In the genomic region with DNA sequence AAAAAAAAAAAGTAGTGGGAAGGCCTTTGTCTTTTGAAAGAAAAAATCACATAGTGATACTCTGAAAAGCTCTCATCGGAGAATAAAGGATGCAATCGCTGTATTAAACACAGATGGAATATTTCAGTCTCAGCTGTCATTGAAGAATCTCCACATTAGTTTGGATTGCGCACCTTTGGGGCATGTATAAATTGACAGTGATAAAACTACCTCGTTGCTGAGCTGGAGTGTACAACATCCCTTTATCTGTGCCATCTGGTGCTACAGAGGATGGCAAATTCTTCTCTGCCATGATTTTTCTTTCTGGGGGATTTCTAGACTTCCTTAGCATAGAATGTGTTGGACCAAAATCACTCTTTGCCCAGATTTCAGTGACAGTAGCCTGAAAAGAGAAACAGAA, we compare ENCODE assay signal across 28 cellular contexts.
DNase-seq lines count a peak whose midpoint lies in the region; ATAC-seq, FAIRE-seq and TF ChIP-seq lines count a peak whose summit lies in the region.
"Had no signal": no experiment of that assay in that cellular context is flagged by ENCODE, and none has a peak within 500 bp of the region (broad histone marks: within the 10 kb centered on the region; RNA-seq: fewer than 3 reads in every experiment).

No MANE protein-coding gene starts in this region.

- H3K9me2 ChIP-seq in neural cell (ENCODE audit: insufficient read depth, low read length), result no peaks in the 10 kb centered on the region

- no peak overlapping the region for H3K18ac ChIP-seq in trophoblast cell (ENCODE audit: low read length)

- H2BK120ac ChIP-seq in trophoblast cell (ENCODE audit: insufficient read depth, low read length, poor library complexity), result no peak overlapping the region

- H3K9me3 ChIP-seq in neural cell (ENCODE audit: low read length) (no peaks in the 10 kb centered on the region), trophoblast cell (ENCODE audit: insufficient read depth, low read depth, low read length) (no peaks in the 10 kb centered on the region)
- H3K9me3 ChIP-seq: BE2C, BLaER1 had no signal

- H4K91ac ChIP-seq in trophoblast cell (ENCODE audit: low read depth, low read length), result no peak overlapping the region

- peak; percentile 68 for ATAC-seq in SK-N-SH treated with all-trans-retinoic acid at 6 μM for 48 hours
- no peak for ATAC-seq in GM21447 (IDR thresholded peaks at IDR 0.05; ENCODE audit: unreplicated experiment)
- ATAC-seq: GM12878 had no signal

- H3K14ac ChIP-seq in trophoblast cell (ENCODE audit: low read length), result no peak overlapping the region

- H4K12ac ChIP-seq in trophoblast cell (ENCODE audit: low read depth, low read length), result no peak overlapping the region

- H3K27me3 ChIP-seq in neural cell (ENCODE audit: insufficient read depth, low read depth, low read length), result no peaks in the 10 kb centered on the region
- H3K27me3 ChIP-seq in trophoblast cell (ENCODE audit: insufficient read depth, low read length), result no peaks in the 10 kb centered on the region
- H3K27me3 ChIP-seq: BE2C, BLaER1 had no signal

- no peak overlapping the region for H2AK5ac ChIP-seq in trophoblast cell (ENCODE audit: low read length)

- H3K79me2 ChIP-seq in neural cell (replicated peaks; ENCODE audit: insufficient read depth, low read length) (no peaks in the 10 kb centered on the region), trophoblast cell (ENCODE audit: control insufficient read depth, insufficient read depth, low read length, poor library complexity) (no peaks in the 10 kb centered on the region)

- H3F3A ChIP-seq in neural cell (ENCODE audit: insufficient read depth, low read length, poor library complexity, severe bottlenecking), result peaks cover 4% of the 10 kb centered on the region

- H4K20me1 ChIP-seq in neural cell (ENCODE audit: insufficient read depth), result no peaks in the 10 kb centered on the region
- H4K20me1 ChIP-seq: BLaER1 had no signal

- H3K4ac ChIP-seq in trophoblast cell (ENCODE audit: low read depth, low read length), result no peak overlapping the region

- H3K4me1 ChIP-seq in trophoblast cell (ENCODE audit: control insufficient read depth in 1 of 2, insufficient read depth in 2 of 2, low read length in 2 of 2), result peaks cover 2 to 4% of the 10 kb centered on the region in 2 experiments
- H3K4me1 ChIP-seq: BE2C, BLaER1 had no signal

- H2AFZ ChIP-seq in neural cell (ENCODE audit: low read depth, low read length) (no peak overlapping the region), trophoblast cell (ENCODE audit: insufficient read depth, low read length, poor library complexity) (no peak overlapping the region)

- no peak overlapping the region for H2BK5ac ChIP-seq in trophoblast cell (ENCODE audit: low read depth, low read length, poor library complexity)

- no peak for TF ChIP-seq CTCF in neural cell (IDR thresholded peaks at IDR 0.05; ENCODE audit: poor library complexity, severe bottlenecking)

- no peak overlapping the region for H3K23ac ChIP-seq in trophoblast cell (ENCODE audit: low read length)

- peak; percentile 36 for TF ChIP-seq EP300 in neural cell (conservative IDR thresholded peaks at IDR 0.05; ENCODE audit: poor library complexity, severe bottlenecking)

- H2BK12ac ChIP-seq in trophoblast cell (ENCODE audit: low read length), result no peak overlapping the region

- H3K79me1 ChIP-seq in trophoblast cell (ENCODE audit: low read length), result no peaks in the 10 kb centered on the region

- H3K36me3 ChIP-seq in neural cell (ENCODE audit: insufficient read depth, low read length), result no peaks in the 10 kb centered on the region
- no peaks in the 10 kb centered on the region for H3K36me3 ChIP-seq in trophoblast cell (ENCODE audit: control insufficient read depth in 1 of 2, insufficient read depth in 2 of 2, low read length in 2 of 2)
- H3K36me3 ChIP-seq: BE2C, BLaER1 had no signal

- no peak for TF ChIP-seq RAD21 in neural cell (conservative IDR thresholded peaks at IDR 0.05)

- peak; percentile 60 for DNase-seq in NCI-H2171 treated with DMSO at 0.1 percent for 48 hours (lab: John Stamatoyannopoulos, UW)
- peak; percentile 2 for DNase-seq in NCI-H82 treated with DMSO at 0.1 percent for 48 hours (lab: John Stamatoyannopoulos, UW; ENCODE audit: unreplicated experiment)
- no peak for DNase-seq in trophoblast cell
- DNase-seq in globus pallidus (ENCODE audit: low spot score), result no peak
- DNase-seq in HTR-8/SVneo (ENCODE audit: insufficient read length, low spot score), result no peak
- DNase-seq: 8988T; ACHN; BE2C; C1 segment of cervical spinal cord; CD4-positive, alpha-beta memory T cell; CD4-positive, CD25-positive, alpha-beta regulatory T cell; CD8-positive, alpha-beta memory T cell; COR-L47; DMS 273 treated with DMSO at 0.1 percent for 48 hours; DMS153; DMS53; DMS79; DND-41; EL; GDM1 had no signal

- FAIRE-seq in HTR-8/SVneo (lab: Jason Lieb, UNC), result no peak
- FAIRE-seq: A204.1, GM12878, GM12892, GM18507 had no signal

- no CpG with 5 or more reads among the region's 4 CpGs for WGBS in trophoblast cell (ENCODE audit: extremely low coverage, insufficient coverage, insufficient read length)

- H3K4me2 ChIP-seq in neural cell (ENCODE audit: low read length) (no peak overlapping the region), trophoblast cell (ENCODE audit: low read length) (no peak overlapping the region)
- H3K4me2 ChIP-seq: BLaER1 had no signal

- H3K4me3 ChIP-seq in neural cell (ENCODE audit: low read length) (no peak overlapping the region), trophoblast cell (ENCODE audit: low read depth, low read length) (no peak overlapping the region)
- H3K4me3 ChIP-seq: BLaER1, GM12878 had no signal

- H3K27ac ChIP-seq in neural cell (ENCODE audit: low read length) (peak overlapping the region; percentile 13), trophoblast cell (ENCODE audit: low read depth, low read length) (no peak overlapping the region)
- H3K27ac ChIP-seq: BLaER1 had no signal

- H4K8ac ChIP-seq in trophoblast cell (ENCODE audit: low read depth, low read length), result no peak overlapping the region

- no peak overlapping the region for H3K9ac ChIP-seq in neural cell (ENCODE audit: low read length)
- H3K9ac ChIP-seq in trophoblast cell (ENCODE audit: low read length), result no peak overlapping the region
- H3K9ac ChIP-seq: BLaER1 had no signal

TF ChIP-seq in SK-N-SH treated with all-trans-retinoic acid at 6 μM for 48 hours, 23 proteins besides CTCF, POLR2A, EP300 and RAD21 (continues in another document):
- TF ChIP-seq, protein P1, sequence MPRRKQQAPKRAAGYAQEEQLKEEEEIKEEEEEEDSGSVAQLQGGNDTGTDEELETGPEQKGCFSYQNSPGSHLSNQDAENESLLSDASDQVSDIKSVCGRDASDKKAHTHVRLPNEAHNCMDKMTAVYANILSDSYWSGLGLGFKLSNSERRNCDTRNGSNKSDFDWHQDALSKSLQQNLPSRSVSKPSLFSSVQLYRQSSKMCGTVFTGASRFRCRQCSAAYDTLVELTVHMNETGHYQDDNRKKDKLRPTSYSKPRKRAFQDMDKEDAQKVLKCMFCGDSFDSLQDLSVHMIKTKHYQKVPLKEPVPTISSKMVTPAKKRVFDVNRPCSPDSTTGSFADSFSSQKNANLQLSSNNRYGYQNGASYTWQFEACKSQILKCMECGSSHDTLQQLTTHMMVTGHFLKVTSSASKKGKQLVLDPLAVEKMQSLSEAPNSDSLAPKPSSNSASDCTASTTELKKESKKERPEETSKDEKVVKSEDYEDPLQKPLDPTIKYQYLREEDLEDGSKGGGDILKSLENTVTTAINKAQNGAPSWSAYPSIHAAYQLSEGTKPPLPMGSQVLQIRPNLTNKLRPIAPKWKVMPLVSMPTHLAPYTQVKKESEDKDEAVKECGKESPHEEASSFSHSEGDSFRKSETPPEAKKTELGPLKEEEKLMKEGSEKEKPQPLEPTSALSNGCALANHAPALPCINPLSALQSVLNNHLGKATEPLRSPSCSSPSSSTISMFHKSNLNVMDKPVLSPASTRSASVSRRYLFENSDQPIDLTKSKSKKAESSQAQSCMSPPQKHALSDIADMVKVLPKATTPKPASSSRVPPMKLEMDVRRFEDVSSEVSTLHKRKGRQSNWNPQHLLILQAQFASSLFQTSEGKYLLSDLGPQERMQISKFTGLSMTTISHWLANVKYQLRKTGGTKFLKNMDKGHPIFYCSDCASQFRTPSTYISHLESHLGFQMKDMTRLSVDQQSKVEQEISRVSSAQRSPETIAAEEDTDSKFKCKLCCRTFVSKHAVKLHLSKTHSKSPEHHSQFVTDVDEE (CRISPR knock-in tag; IDR thresholded peaks at IDR 0.05), result peak; percentile 57; the same call in 1 of the 2 replicates
- no peak for TF ChIP-seq SNAI2 (CRISPR knock-in tag; IDR thresholded peaks at IDR 0.05)
- no peak for TF ChIP-seq PPARA (CRISPR knock-in tag; IDR thresholded peaks at IDR 0.05; ENCODE audit: borderline replicate concordance)
- TF ChIP-seq ESRRG (CRISPR knock-in tag; IDR thresholded peaks at IDR 0.05), result no peak
- TF ChIP-seq ARNTL (CRISPR knock-in tag; IDR thresholded peaks at IDR 0.05; ENCODE audit: borderline replicate concordance, low read depth), result no peak

TF ChIP-seq in neural cell, 6 proteins besides CTCF, POLR2A, EP300 and RAD21:
- TF ChIP-seq, protein P2, sequence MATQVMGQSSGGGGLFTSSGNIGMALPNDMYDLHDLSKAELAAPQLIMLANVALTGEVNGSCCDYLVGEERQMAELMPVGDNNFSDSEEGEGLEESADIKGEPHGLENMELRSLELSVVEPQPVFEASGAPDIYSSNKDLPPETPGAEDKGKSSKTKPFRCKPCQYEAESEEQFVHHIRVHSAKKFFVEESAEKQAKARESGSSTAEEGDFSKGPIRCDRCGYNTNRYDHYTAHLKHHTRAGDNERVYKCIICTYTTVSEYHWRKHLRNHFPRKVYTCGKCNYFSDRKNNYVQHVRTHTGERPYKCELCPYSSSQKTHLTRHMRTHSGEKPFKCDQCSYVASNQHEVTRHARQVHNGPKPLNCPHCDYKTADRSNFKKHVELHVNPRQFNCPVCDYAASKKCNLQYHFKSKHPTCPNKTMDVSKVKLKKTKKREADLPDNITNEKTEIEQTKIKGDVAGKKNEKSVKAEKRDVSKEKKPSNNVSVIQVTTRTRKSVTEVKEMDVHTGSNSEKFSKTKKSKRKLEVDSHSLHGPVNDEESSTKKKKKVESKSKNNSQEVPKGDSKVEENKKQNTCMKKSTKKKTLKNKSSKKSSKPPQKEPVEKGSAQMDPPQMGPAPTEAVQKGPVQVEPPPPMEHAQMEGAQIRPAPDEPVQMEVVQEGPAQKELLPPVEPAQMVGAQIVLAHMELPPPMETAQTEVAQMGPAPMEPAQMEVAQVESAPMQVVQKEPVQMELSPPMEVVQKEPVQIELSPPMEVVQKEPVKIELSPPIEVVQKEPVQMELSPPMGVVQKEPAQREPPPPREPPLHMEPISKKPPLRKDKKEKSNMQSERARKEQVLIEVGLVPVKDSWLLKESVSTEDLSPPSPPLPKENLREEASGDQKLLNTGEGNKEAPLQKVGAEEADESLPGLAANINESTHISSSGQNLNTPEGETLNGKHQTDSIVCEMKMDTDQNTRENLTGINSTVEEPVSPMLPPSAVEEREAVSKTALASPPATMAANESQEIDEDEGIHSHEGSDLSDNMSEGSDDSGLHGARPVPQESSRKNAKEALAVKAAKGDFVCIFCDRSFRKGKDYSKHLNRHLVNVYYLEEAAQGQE (IDR thresholded peaks at IDR 0.05; ENCODE audit: borderline replicate concordance), result no peak
- TF ChIP-seq POLR2AphosphoS5 (IDR thresholded peaks at IDR 0.05), result no peak
TF ChIP-seq in neural cell: peak in this region for 0.

Comparison
In these comparisons a context has a peak if more than half of its experiments do, and no peak if none do; other contexts are left out.
1. DNase-seq: peak in NCI-H2171 treated with DMSO at 0.1 percent for 48 hours (single experiment) and NCI-H82 treated with DMSO at 0.1 percent for 48 hours (single experiment); none in trophoblast cell (0 of 2), globus pallidus (single experiment) and HTR-8/SVneo (single experiment).